In genomic region chr20:44402391-44403193, GRCh38 we compare ENCODE assay signal across 28 cellular contexts. TPM values are rescaled to one million over a fixed set of nuclear protein-coding genes. Genes with fewer than 3 reads are reported as not detected.
DNase-seq lines count a peak whose midpoint lies in the region; ATAC-seq and TF ChIP-seq lines count a peak whose summit lies in the region.
"Had no signal": no experiment of that assay in that cellular context is flagged by ENCODE, and none has a peak within 500 bp of the region (broad histone marks: within the 10 kb centered on the region; RNA-seq: fewer than 3 reads in every experiment).

No MANE protein-coding gene starts in this region.

- H3K4me1 ChIP-seq in tibial nerve: no peaks in the 10 kb centered on the region
- H3K4me1 ChIP-seq: gastrocnemius medialis, vagina had no signal

- no peaks in the 10 kb centered on the region for H3K36me3 Mint-ChIP-seq in activated naive CD4-positive, alpha-beta T cell treated with anti-CD3 and anti-CD28 coated beads, Interleukin-2, amount 10 ng/mL, durations not matched to agents 7 days and 5 days
- H3K36me3 Mint-ChIP-seq in natural killer cell treated with Interleukin-12 subunit alpha and Interleukin-12 subunit beta and Interleukin-15 and Interleukin-18, amount 100 ng/mL, for 72 hours: peaks cover 6% of the 10 kb centered on the region
- H3K36me3 Mint-ChIP-seq: mesothelial cell of epicardium had no signal

- peak overlapping the region in 1 of 4 donors; percentile 21 for H3K4me3 ChIP-seq in tibial nerve
- H3K4me3 ChIP-seq: gastrocnemius medialis, vagina had no signal

- no peak overlapping the region for H3K4me3 Mint-ChIP-seq in activated naive CD4-positive, alpha-beta T cell treated with anti-CD3 and anti-CD28 coated beads, Interleukin-2, amount 10 ng/mL, durations not matched to agents 7 days and 5 days
- no peak overlapping the region for H3K4me3 Mint-ChIP-seq in natural killer cell treated with Interleukin-12 subunit alpha and Interleukin-12 subunit beta and Interleukin-15 and Interleukin-18, amount 100 ng/mL, for 72 hours
- H3K4me3 Mint-ChIP-seq: activated B cell treated with CpG ODN at 0.5 μM for 24 hours; activated CD8-positive, alpha-beta T cell treated with anti-CD3 and anti-CD28 coated beads, Interleukin-2, amount 10 ng/mL, durations not matched to agents 7 days and 5 days; mesothelial cell of epicardium had no signal

- TF ChIP-seq CTCF in tibial nerve (IDR thresholded peaks at IDR 0.05): no peak

- peaks cover 7% of the 10 kb centered on the region for H3K9me3 Mint-ChIP-seq in activated naive CD4-positive, alpha-beta T cell treated with anti-CD3 and anti-CD28 coated beads, Interleukin-2, amount 10 ng/mL, durations not matched to agents 7 days and 5 days
- H3K9me3 Mint-ChIP-seq in natural killer cell treated with Interleukin-12 subunit alpha and Interleukin-12 subunit beta and Interleukin-15 and Interleukin-18, amount 100 ng/mL, for 72 hours: peaks cover 4% of the 10 kb centered on the region
- H3K9me3 Mint-ChIP-seq: activated B cell treated with CpG ODN at 0.5 μM for 24 hours, mesothelial cell of epicardium had no signal

- H3K27ac Mint-ChIP-seq in activated naive CD4-positive, alpha-beta T cell treated with anti-CD3 and anti-CD28 coated beads, Interleukin-2, amount 10 ng/mL, durations not matched to agents 7 days and 5 days: no peak overlapping the region
- no peak overlapping the region for H3K27ac Mint-ChIP-seq in natural killer cell treated with Interleukin-12 subunit alpha and Interleukin-12 subunit beta and Interleukin-15 and Interleukin-18, amount 100 ng/mL, for 72 hours
- H3K27ac Mint-ChIP-seq: activated B cell treated with CpG ODN at 0.5 μM for 24 hours; activated CD8-positive, alpha-beta T cell treated with anti-CD3 and anti-CD28 coated beads, Interleukin-2, amount 10 ng/mL, durations not matched to agents 7 days and 5 days; mesothelial cell of epicardium had no signal

- ATAC-seq in natural killer cell treated with Interleukin-12 subunit alpha and Interleukin-12 subunit beta and Interleukin-15 and Interleukin-18, amount 100 ng/mL, for 72 hours: no peak
- ATAC-seq: activated CD8-positive, alpha-beta T cell treated with anti-CD3 and anti-CD28 coated beads, Interleukin-2, amount 10 ng/mL, durations not matched to agents 7 days and 5 days; gastrocnemius medialis had no signal

- no peaks in the 10 kb centered on the region for H3K4me1 Mint-ChIP-seq in activated naive CD4-positive, alpha-beta T cell treated with anti-CD3 and anti-CD28 coated beads, Interleukin-2, amount 10 ng/mL, durations not matched to agents 7 days and 5 days
- peaks cover 3 to 7% of the 10 kb centered on the region in 2 donors for H3K4me1 Mint-ChIP-seq in natural killer cell treated with Interleukin-12 subunit alpha and Interleukin-12 subunit beta and Interleukin-15 and Interleukin-18, amount 100 ng/mL, for 72 hours (ENCODE audit: low read depth in 2 of 2)
- H3K4me1 Mint-ChIP-seq: activated B cell treated with CpG ODN at 0.5 μM for 24 hours, mesothelial cell of epicardium had no signal

- peak overlapping the region in 1 of 4 donors; percentile 67 for H3K27ac ChIP-seq in tibial nerve
- H3K27ac ChIP-seq: gastrocnemius medialis, RWPE1, vagina had no signal

- CTCF ChIA-PET in activated naive CD4-positive, alpha-beta T cell treated with anti-CD3 and anti-CD28 coated beads, Interleukin-2, amount 10 ng/mL, durations not matched to agents 7 days and 5 days (lab: Charles Lee): no interaction called here

- peaks cover 0 to 9% of the 10 kb centered on the region in 2 donors for H3K27me3 ChIP-seq in tibial nerve
- H3K27me3 ChIP-seq: vagina had no signal

- H3K36me3 ChIP-seq in tibial nerve: no peaks in the 10 kb centered on the region
- H3K36me3 ChIP-seq: gastrocnemius medialis, vagina had no signal

- H3K9me3 ChIP-seq in tibial nerve: no peaks in the 10 kb centered on the region
- H3K9me3 ChIP-seq: gastrocnemius medialis, vagina had no signal

- DNase-seq in A172 (ENCODE audit: low spot score) (peak; percentile 57), NCI-H146 (lab: John Stamatoyannopoulos, UW) (peak; percentile 66), glomerular visceral epithelial cell (ENCODE audit: extremely low spot score) (peak; percentile 55), myocyte (ENCODE audit: low read depth) (peak; percentile 89), NCI-H2107 treated with DMSO at 0.1 percent for 48 hours (lab: John Stamatoyannopoulos, UW; ENCODE audit: unreplicated experiment) (no peak), tibial nerve (ENCODE audit: low spot score in 2 of 2) (no peak)
- DNase-seq in activated naive CD4-positive, alpha-beta T cell treated with anti-CD3 and anti-CD28 coated beads, Interleukin-2, amount 10 ng/mL, durations not matched to agents 7 days and 5 days: no peak
- no peak for DNase-seq in natural killer cell treated with Interleukin-12 subunit alpha and Interleukin-12 subunit beta and Interleukin-15 and Interleukin-18, amount 100 ng/mL, for 72 hours (ENCODE audit: low spot score)
- DNase-seq: activated B cell treated with CpG ODN at 0.5 μM for 24 hours; activated CD8-positive, alpha-beta T cell treated with anti-CD3 and anti-CD28 coated beads, Interleukin-2, amount 10 ng/mL, durations not matched to agents 7 days and 5 days; activated naive CD4-positive, alpha-beta T cell; activated T-cell treated with anti-CD3 and anti-CD28 coated beads, Interleukin-2, amount 50 U/mL, for 1 hour; amniotic stem cell; C1 segment of cervical spinal cord; central memory CD4-positive, alpha-beta T cell; DMS 273 treated with DMSO at 0.1 percent for 48 hours; erythroblast; gastrocnemius medialis; GDM1; KG1; NCI-H2029; NCI-H510A treated with DMSO at 0.1 percent for 48 hours; stimulated activated CD4-positive, alpha-beta T cell treated with anti-CD3 and anti-CD28 coated beads, Interleukin-15, amount 100 ng/mL, for 24 hours; T-helper 9 cell had no signal

- TF ChIP-seq EP300 in tibial nerve (IDR thresholded peaks at IDR 0.05): no peak

- 75 to 77% methylated on average over 17 to 18 of the region's 18 CpGs for WGBS in tibial nerve, 2 donors

- H3K27me3 Mint-ChIP-seq in activated naive CD4-positive, alpha-beta T cell treated with anti-CD3 and anti-CD28 coated beads, Interleukin-2, amount 10 ng/mL, durations not matched to agents 7 days and 5 days: peaks cover 12% of the 10 kb centered on the region
- peaks cover 5 to 32% of the 10 kb centered on the region in 2 donors for H3K27me3 Mint-ChIP-seq in natural killer cell treated with Interleukin-12 subunit alpha and Interleukin-12 subunit beta and Interleukin-15 and Interleukin-18, amount 100 ng/mL, for 72 hours

- TF ChIP-seq POLR2A in tibial nerve (IDR thresholded peaks at IDR 0.05): no peak

RNA-seq across cellular contexts. Expression of gene HNF4A, which starts 47.1 kb away (rescaled TPM):
- not detected in 2 replicates for total RNA-seq in A172 (2014; rRNA removed; shearing (Covaris generic))
- total RNA-seq in myocyte (not detected in 2 replicates), tibial nerve (not detected)
- polyA plus RNA-seq in myocyte (2012): not detected
- total RNA-seq in natural killer cell treated with Interleukin-12 subunit alpha and Interleukin-12 subunit beta and Interleukin-15 and Interleukin-18, amount 100 ng/mL, for 72 hours: not detected
- total RNA-seq: A673; activated B cell treated with CpG ODN at 0.5 μM for 24 hours; activated CD8-positive, alpha-beta T cell treated with anti-CD3 and anti-CD28 coated beads, Interleukin-2, amount 10 ng/mL, durations not matched to agents 7 days and 5 days; vagina had no signal

Comparison
In these comparisons a context has a peak if more than half of its experiments do, and no peak if none do; other contexts are left out.
1. DNase-seq: peak in A172 (single experiment), NCI-H146 (single experiment), glomerular visceral epithelial cell (single experiment) and myocyte (single experiment); none in activated naive CD4-positive, alpha-beta T cell treated with anti-CD3 and anti-CD28 coated beads, Interleukin-2, amount 10 ng/mL, durations not matched to agents 7 days and 5 days (single experiment), natural killer cell treated with Interleukin-12 subunit alpha and Interleukin-12 subunit beta and Interleukin-15 and Interleukin-18, amount 100 ng/mL, for 72 hours (single experiment), NCI-H2107 treated with DMSO at 0.1 percent for 48 hours (single experiment) and tibial nerve (0 of 2).